In genomic region chr2:196170681-196171247, GRCh38 we compare ENCODE assay signal across 1 cellular context.
TF ChIP-seq lines count a peak whose summit lies in the region.

No MANE protein-coding gene starts in this region.

TF ChIP-seq in K562, 482 proteins besides CTCF, POLR2A, EP300 and RAD21 (continued from another document):
- TF ChIP-seq AFF1 (IDR thresholded peaks at IDR 0.05; ENCODE audit: low read depth in 1 of 2, partially characterized antibody in 2 of 2): peak in 1 of 2 experiments; percentile 10
- peak; percentile 70 for TF ChIP-seq DACH1 (IDR thresholded peaks at IDR 0.05; ENCODE audit: partially characterized antibody)
- TF ChIP-seq CBX5 (IDR thresholded peaks at IDR 0.05; ENCODE audit: borderline replicate concordance, low read depth): no peak
- peak; percentile 84 for TF ChIP-seq SAFB (IDR thresholded peaks at IDR 0.05; ENCODE audit: borderline replicate concordance, low read depth, low read length)
- TF ChIP-seq, protein P1, sequence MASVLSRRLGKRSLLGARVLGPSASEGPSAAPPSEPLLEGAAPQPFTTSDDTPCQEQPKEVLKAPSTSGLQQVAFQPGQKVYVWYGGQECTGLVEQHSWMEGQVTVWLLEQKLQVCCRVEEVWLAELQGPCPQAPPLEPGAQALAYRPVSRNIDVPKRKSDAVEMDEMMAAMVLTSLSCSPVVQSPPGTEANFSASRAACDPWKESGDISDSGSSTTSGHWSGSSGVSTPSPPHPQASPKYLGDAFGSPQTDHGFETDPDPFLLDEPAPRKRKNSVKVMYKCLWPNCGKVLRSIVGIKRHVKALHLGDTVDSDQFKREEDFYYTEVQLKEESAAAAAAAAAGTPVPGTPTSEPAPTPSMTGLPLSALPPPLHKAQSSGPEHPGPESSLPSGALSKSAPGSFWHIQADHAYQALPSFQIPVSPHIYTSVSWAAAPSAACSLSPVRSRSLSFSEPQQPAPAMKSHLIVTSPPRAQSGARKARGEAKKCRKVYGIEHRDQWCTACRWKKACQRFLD (CRISPR knock-in tag; IDR thresholded peaks at IDR 0.05): 0 out of 2 replicates have a peak, but pooled peaks have one; percentile 29
- TF ChIP-seq NCOA4 (IDR thresholded peaks at IDR 0.05; ENCODE audit: partially characterized antibody): no peak
- TF ChIP-seq ZBTB7A (IDR thresholded peaks at IDR 0.05; ENCODE audit: borderline replicate concordance, control insufficient read depth, low read depth, low read length): peak; percentile 16; the same call in 1 of the 2 replicates
- TF ChIP-seq RCOR1 (IDR thresholded peaks at IDR 0.05; ENCODE audit: borderline replicate concordance in 1 of 2, low read depth in 2 of 2, low read length in 2 of 2): peak; percentile 61 to 83; a peak in 1 of 4 replicates
- TF ChIP-seq PHF8 (IDR thresholded peaks at IDR 0.05; ENCODE audit: borderline replicate concordance, low read length): no peak
- no peak for TF ChIP-seq KLF13 (tag; IDR thresholded peaks at IDR 0.05; ENCODE audit: borderline replicate concordance, low read depth)
- TF ChIP-seq FOS (IDR thresholded peaks at IDR 0.05; ENCODE audit: extremely low read depth, insufficient read length): no peak
- TF ChIP-seq, protein P2, sequence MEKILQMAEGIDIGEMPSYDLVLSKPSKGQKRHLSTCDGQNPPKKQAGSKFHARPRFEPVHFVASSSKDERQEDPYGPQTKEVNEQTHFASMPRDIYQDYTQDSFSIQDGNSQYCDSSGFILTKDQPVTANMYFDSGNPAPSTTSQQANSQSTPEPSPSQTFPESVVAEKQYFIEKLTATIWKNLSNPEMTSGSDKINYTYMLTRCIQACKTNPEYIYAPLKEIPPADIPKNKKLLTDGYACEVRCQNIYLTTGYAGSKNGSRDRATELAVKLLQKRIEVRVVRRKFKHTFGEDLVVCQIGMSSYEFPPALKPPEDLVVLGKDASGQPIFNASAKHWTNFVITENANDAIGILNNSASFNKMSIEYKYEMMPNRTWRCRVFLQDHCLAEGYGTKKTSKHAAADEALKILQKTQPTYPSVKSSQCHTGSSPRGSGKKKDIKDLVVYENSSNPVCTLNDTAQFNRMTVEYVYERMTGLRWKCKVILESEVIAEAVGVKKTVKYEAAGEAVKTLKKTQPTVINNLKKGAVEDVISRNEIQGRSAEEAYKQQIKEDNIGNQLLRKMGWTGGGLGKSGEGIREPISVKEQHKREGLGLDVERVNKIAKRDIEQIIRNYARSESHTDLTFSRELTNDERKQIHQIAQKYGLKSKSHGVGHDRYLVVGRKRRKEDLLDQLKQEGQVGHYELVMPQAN (IDR thresholded peaks at IDR 0.05; ENCODE audit: borderline replicate concordance): 0 out of 2 replicates have a peak, but pooled peaks have one; percentile 23
- peak in 1 of 2 experiments; percentile 81; a peak in 3 of 4 replicates for TF ChIP-seq HDAC1 (IDR thresholded peaks at IDR 0.05)
- TF ChIP-seq KDM1A (IDR thresholded peaks at IDR 0.05): peak; percentile 93 to 95
- peak; percentile 74; the same call in 1 of the 2 replicates for TF ChIP-seq TCF7 (IDR thresholded peaks at IDR 0.05; ENCODE audit: borderline replicate concordance)
- peak; percentile 86; the same call in 1 of the 2 replicates for TF ChIP-seq PHF21A (IDR thresholded peaks at IDR 0.05; ENCODE audit: borderline replicate concordance, low read depth)
- no peak for TF ChIP-seq ZNF586 (CRISPR knock-in tag; conservative IDR thresholded peaks at IDR 0.05)
